Comparison of ENCODE assay signal across 41 cellular contexts in the genomic region with DNA sequence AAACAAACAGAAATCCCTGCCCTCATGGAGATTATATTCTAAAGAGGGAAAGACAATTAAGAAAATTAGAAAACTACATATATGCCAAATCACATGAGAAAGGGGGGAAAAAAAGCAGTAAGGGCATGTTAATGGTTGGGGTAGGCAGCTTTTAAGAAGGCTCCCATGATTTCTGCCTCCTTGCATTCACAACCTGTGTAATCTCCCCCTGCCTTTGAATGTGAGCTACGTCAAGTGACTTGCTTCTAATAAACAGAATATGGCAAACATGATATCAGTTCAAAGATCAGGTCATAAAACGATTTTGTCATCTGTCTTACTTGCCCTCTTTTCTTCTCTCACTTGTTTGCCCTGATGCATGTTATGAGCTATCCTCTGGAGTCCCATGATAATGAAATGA.
"Had no signal": no experiment of that assay in that cellular context is flagged by ENCODE, and none has a peak within 500 bp of the region (broad histone marks: within the 10 kb centered on the region; RNA-seq: fewer than 3 reads in every experiment).

No MANE protein-coding gene starts in this region.

- H3K27me3 ChIP-seq: adrenal gland, ascending aorta, body of pancreas, brain microvascular endothelial cell, breast epithelium, cardiac muscle cell had no signal

- H3K36me3 ChIP-seq: adrenal gland, brain microvascular endothelial cell, breast epithelium had no signal

- H3K9me3 ChIP-seq: adrenal gland, ascending aorta, body of pancreas, breast epithelium had no signal

- H3K9me3 Mint-ChIP-seq: activated naive CD4-positive, alpha-beta T cell treated with anti-CD3 and anti-CD28 coated beads, Interleukin-2, amount 10 ng/mL, durations not matched to agents 7 days and 5 days; activated naive CD8-positive, alpha-beta T cell treated with anti-CD3 and anti-CD28 coated beads, Interleukin-2, amount 10 ng/mL, durations not matched to agents 7 days and 5 days; activated T-cell treated with anti-CD3 and anti-CD28 coated beads, Interleukin-2, amount 50 U/mL, for 24 hours; activated T-helper 2 cell treated with anti-CD3 and anti-CD28 coated beads, Interferon-gamma antibody, Interleukin-2, Interleukin-4, amounts not matched to agents 10 μg/mL and 5 μg/mL and 100 μg/mL, durations not matched to agents 14 hours and 24 hours and 36 hours had no signal

- H3K4me1 ChIP-seq: adrenal gland, ascending aorta, body of pancreas, breast epithelium had no signal

- ATAC-seq: activated naive CD4-positive, alpha-beta T cell treated with anti-CD3 and anti-CD28 coated beads, Interleukin-2, amount 50 U/mL, for 72 hours; activated naive CD8-positive, alpha-beta T cell treated with anti-CD3 and anti-CD28 coated beads, Interleukin-2, amount 50 U/mL, for 24 hours; activated T-cell treated with anti-CD3 and anti-CD28 coated beads, Interleukin-2, amount 50 U/mL, for 4 hours; activated T-cell treated with anti-CD3 and anti-CD28 coated beads, Interleukin-2, amount 50 U/mL, for 72 hours; activated T-helper 17 cell treated with anti-CD3 and anti-CD28 coated beads, Interleukin-2, amount 50 U/mL, for 72 hours; body of pancreas had no signal

- H3K27ac Mint-ChIP-seq: activated naive CD4-positive, alpha-beta T cell treated with anti-CD3 and anti-CD28 coated beads for 36 hours; activated naive CD4-positive, alpha-beta T cell treated with anti-CD3 and anti-CD28 coated beads, Interleukin-2, amount 10 ng/mL, durations not matched to agents 7 days and 5 days; activated naive CD4-positive, alpha-beta T cell treated with anti-CD3 and anti-CD28 coated beads, Interleukin-2, amount 50 U/mL, for 24 hours; activated naive CD4-positive, alpha-beta T cell treated with anti-CD3 and anti-CD28 coated beads, Interleukin-2, amount 50 U/mL, for 72 hours; activated naive CD8-positive, alpha-beta T cell; activated naive CD8-positive, alpha-beta T cell treated with anti-CD3 and anti-CD28 coated beads for 36 hours; activated naive CD8-positive, alpha-beta T cell treated with anti-CD3 and anti-CD28 coated beads, Interleukin-2, amount 10 ng/mL, durations not matched to agents 7 days and 5 days; activated naive CD8-positive, alpha-beta T cell treated with anti-CD3 and anti-CD28 coated beads, Interleukin-2, amount 50 U/mL, for 24 hours; activated T-cell treated with anti-CD3 and anti-CD28 coated beads, Interleukin-2, amount 50 U/mL, for 24 hours; activated T-cell treated with anti-CD3 and anti-CD28 coated beads, Interleukin-2, amount 50 U/mL, for 72 hours; activated T-helper 1 cell treated with anti-CD3 and anti-CD28 coated beads, Interleukin-12 subunit alpha, Interleukin-12 subunit beta, Interleukin-2, Interleukin-4 antibody, amounts not matched to agents 30 ng/mL and 10 ng/mL and 1 ng/mL, durations not matched to agents 14 hours and 24 hours and 36 hours; activated T-helper 17 cell treated with anti-CD3 and anti-CD28 coated beads, Interleukin-2, amount 50 U/mL, for 72 hours; activated T-helper 2 cell treated with anti-CD3 and anti-CD28 coated beads, Interferon-gamma antibody, Interleukin-2, Interleukin-4, amounts not matched to agents 10 μg/mL and 5 μg/mL and 100 μg/mL, durations not matched to agents 14 hours and 24 hours and 36 hours; brain had no signal

- H3K27me3 Mint-ChIP-seq: brain had no signal

- FAIRE-seq: astrocyte, bronchial epithelial cell had no signal

- H3K4me3 ChIP-seq: adrenal gland, ascending aorta, body of pancreas, breast epithelium, cardiac muscle cell had no signal

- H3K4me1 Mint-ChIP-seq: activated naive CD4-positive, alpha-beta T cell treated with anti-CD3 and anti-CD28 coated beads, Interleukin-2, amount 10 ng/mL, durations not matched to agents 7 days and 5 days; activated naive CD4-positive, alpha-beta T cell treated with anti-CD3 and anti-CD28 coated beads, Interleukin-2, amount 50 U/mL, for 24 hours; activated naive CD8-positive, alpha-beta T cell treated with anti-CD3 and anti-CD28 coated beads, Interleukin-2, amount 10 ng/mL, durations not matched to agents 7 days and 5 days; activated naive CD8-positive, alpha-beta T cell treated with anti-CD3 and anti-CD28 coated beads, Interleukin-2, amount 50 U/mL, for 24 hours; activated T-helper 17 cell treated with anti-CD3 and anti-CD28 coated beads, Interleukin-2, amount 50 U/mL, for 72 hours; brain; central memory CD8-positive, alpha-beta T cell had no signal

- H3K36me3 Mint-ChIP-seq: activated naive CD4-positive, alpha-beta T cell treated with anti-CD3 and anti-CD28 coated beads, Interleukin-2, amount 10 ng/mL, durations not matched to agents 7 days and 5 days; activated naive CD4-positive, alpha-beta T cell treated with anti-CD3 and anti-CD28 coated beads, Interleukin-2, amount 50 U/mL, for 24 hours; activated naive CD8-positive, alpha-beta T cell; activated naive CD8-positive, alpha-beta T cell treated with anti-CD3 and anti-CD28 coated beads, Interleukin-2, amount 10 ng/mL, durations not matched to agents 7 days and 5 days had no signal

- H3K27ac ChIP-seq: adrenal gland, ascending aorta, body of pancreas, brain microvascular endothelial cell, breast epithelium, cardiac muscle cell had no signal

- DNase-seq: activated effector memory CD4-positive, alpha-beta T cell treated with anti-CD3 and anti-CD28 coated beads, Interleukin-2, amount 50 U/mL, for 16 hours; activated effector memory CD4-positive, alpha-beta T cell treated with Interleukin-2 at 50 U/mL for 16 hours; activated gamma-delta T cell; activated gamma-delta T cell treated with Interleukin-2 at 50 U/mL for 16 hours; activated naive CD4-positive, alpha-beta T cell; activated naive CD4-positive, alpha-beta T cell treated with anti-CD3 and anti-CD28 coated beads for 36 hours; activated naive CD4-positive, alpha-beta T cell treated with anti-CD3 and anti-CD28 coated beads, Interleukin-2, amount 10 ng/mL, durations not matched to agents 7 days and 5 days; activated naive CD4-positive, alpha-beta T cell treated with anti-CD3 and anti-CD28 coated beads, Interleukin-2, amount 50 U/mL, for 16 hours; activated naive CD4-positive, alpha-beta T cell treated with Interleukin-2 at 50 U/mL for 16 hours; activated naive CD8-positive, alpha-beta T cell treated with anti-CD3 and anti-CD28 coated beads for 36 hours; activated naive CD8-positive, alpha-beta T cell treated with anti-CD3 and anti-CD28 coated beads, Interleukin-2, amount 10 ng/mL, durations not matched to agents 7 days and 5 days; activated naive CD8-positive, alpha-beta T cell treated with anti-CD3 and anti-CD28 coated beads, Interleukin-2, amount 50 U/mL, for 24 hours; activated T-cell treated with anti-CD3 and anti-CD28 coated beads for 4 hours; activated T-cell treated with anti-CD3 and anti-CD28 coated beads, Interleukin-2, amount 50 U/mL, for 1 hour; activated T-cell treated with anti-CD3 and anti-CD28 coated beads, Interleukin-2, amount 50 U/mL, for 24 hours; activated T-cell treated with anti-CD3 and anti-CD28 coated beads, Interleukin-2, amount 50 U/mL, for 4 hours; activated T-cell treated with anti-CD3 and anti-CD28 coated beads, Interleukin-2, amount 50 U/mL, for 48 hours; activated T-cell treated with anti-CD3 and anti-CD28 coated beads, Interleukin-2, amount 50 U/mL, for 72 hours; adrenal gland; amniotic stem cell; amygdala; anterior cingulate cortex; aorta; body of pancreas; brain microvascular endothelial cell; caudate nucleus; central memory CD4-positive, alpha-beta T cell; cerebellar nuclear complex had no signal

- H3K4me3 Mint-ChIP-seq: activated naive CD4-positive, alpha-beta T cell treated with anti-CD3 and anti-CD28 coated beads for 36 hours; activated naive CD4-positive, alpha-beta T cell treated with anti-CD3 and anti-CD28 coated beads, Interleukin-2, amount 10 ng/mL, durations not matched to agents 7 days and 5 days; activated naive CD4-positive, alpha-beta T cell treated with anti-CD3 and anti-CD28 coated beads, Interleukin-2, amount 50 U/mL, for 24 hours; activated naive CD8-positive, alpha-beta T cell; activated naive CD8-positive, alpha-beta T cell treated with anti-CD3 and anti-CD28 coated beads for 36 hours; activated naive CD8-positive, alpha-beta T cell treated with anti-CD3 and anti-CD28 coated beads, Interleukin-2, amount 10 ng/mL, durations not matched to agents 7 days and 5 days; activated naive CD8-positive, alpha-beta T cell treated with anti-CD3 and anti-CD28 coated beads, Interleukin-2, amount 50 U/mL, for 24 hours; activated T-cell treated with anti-CD3 and anti-CD28 coated beads, Interleukin-2, amount 50 U/mL, for 24 hours; activated T-cell treated with anti-CD3 and anti-CD28 coated beads, Interleukin-2, amount 50 U/mL, for 4 hours; activated T-cell treated with anti-CD3 and anti-CD28 coated beads, Interleukin-2, amount 50 U/mL, for 72 hours; activated T-helper 1 cell treated with anti-CD3 and anti-CD28 coated beads, Interleukin-12 subunit alpha, Interleukin-12 subunit beta, Interleukin-2, Interleukin-4 antibody, amounts not matched to agents 30 ng/mL and 10 ng/mL and 1 ng/mL, durations not matched to agents 14 hours and 24 hours and 36 hours; activated T-helper 17 cell treated with anti-CD3 and anti-CD28 coated beads, Interleukin-2, amount 50 U/mL, for 72 hours; brain; central memory CD8-positive, alpha-beta T cell had no signal
